ENCODE assay signal across 1 cellular context in genomic region chr2:10798783-10799182, GRCh38.
TF ChIP-seq lines count a peak whose summit lies in the region.

No MANE protein-coding gene starts in this region.

TF ChIP-seq in WTC11, 78 proteins besides CTCF, POLR2A, EP300 and RAD21 (continued from another document):
- no peak for TF ChIP-seq E2F4 (CRISPR knock-in tag; IDR thresholded peaks at IDR 0.05; ENCODE audit: borderline replicate concordance, low read depth)
- TF ChIP-seq ZNF219 (CRISPR knock-in tag; IDR thresholded peaks at IDR 0.05; ENCODE audit: borderline replicate concordance), result no peak
- no peak for TF ChIP-seq ZNF317 (CRISPR knock-in tag; IDR thresholded peaks at IDR 0.05; ENCODE audit: borderline replicate concordance, low read depth)
- TF ChIP-seq ZNF121 (CRISPR knock-in tag; IDR thresholded peaks at IDR 0.05), result no peak
